ENCODE assay signal across 8 cellular contexts in genomic region chr14:92603309-92604257, GRCh38.
DNase-seq lines count a peak whose midpoint lies in the region; ATAC-seq and TF ChIP-seq lines count a peak whose summit lies in the region.

No MANE protein-coding gene starts in this region.

- ATAC-seq in GM19328 (IDR thresholded peaks at IDR 0.05; ENCODE audit: unreplicated experiment) (no peak), GM19324 (IDR thresholded peaks at IDR 0.05; ENCODE audit: low FRiP score, unreplicated experiment) (no peak)

- no peak overlapping the region for H3K4me3 ChIP-seq in fibroblast of pulmonary artery (replicated peaks; ENCODE audit: low read depth, low read length)

- TF ChIP-seq CTCF in LNCAP (IDR thresholded peaks at IDR 0.05) (peak; percentile 53), fibroblast of pulmonary artery (IDR thresholded peaks at IDR 0.05; ENCODE audit: low read length, missing control alignments) (peak; percentile 10)

- DNase-seq in AG20443 (ENCODE audit: low spot score) = peak; percentile 67
- DNase-seq in activated T-cell treated with anti-CD3 and anti-CD28 coated beads for 1 hour (ENCODE audit: low read depth) = peak; percentile 41
- DNase-seq in fibroblast of pulmonary artery (ENCODE audit: low read depth) = peak; percentile 84
- peak; percentile 2 for DNase-seq in putamen (ENCODE audit: low spot score)
- DNase-seq in GOT3 (lab: John Stamatoyannopoulos, UW) = no peak
